Comparison of ENCODE assay signal across 15 cellular contexts in the genomic region with DNA sequence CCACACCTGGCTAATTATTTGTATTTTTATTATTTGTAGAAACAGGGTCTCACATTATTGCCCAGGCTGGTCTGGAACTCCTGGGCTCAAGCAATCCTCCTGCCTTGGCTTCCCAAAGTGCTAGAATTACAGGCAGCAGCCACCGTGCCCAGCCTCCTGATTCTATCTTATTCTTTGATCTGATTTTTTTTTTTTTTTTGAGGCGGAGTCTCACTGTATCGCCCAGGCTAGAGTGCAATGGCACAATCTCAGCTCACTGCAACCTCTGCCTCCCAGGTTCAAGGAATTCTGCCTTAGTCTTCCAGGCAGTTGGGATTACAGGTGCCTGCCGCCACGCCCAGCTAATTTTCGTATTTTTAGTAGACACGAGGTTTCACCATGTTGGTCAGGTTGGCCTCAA. TPM values are rescaled to one million over a fixed set of nuclear protein-coding genes. Genes with fewer than 3 reads are reported as not detected.
"Had no signal": no experiment of that assay in that cellular context is flagged by ENCODE, and none has a peak within 500 bp of the region (broad histone marks: within the 10 kb centered on the region; RNA-seq: fewer than 3 reads in every experiment).

No MANE protein-coding gene starts in this region.

RNA-seq across cellular contexts. Expression of gene LITAFD, which starts 6.8 kb away (rescaled TPM):
- total RNA-seq: stomach, subcutaneous adipose tissue, suprapubic skin, temporal lobe, thoracic aorta, thyroid gland, tibial nerve, transverse colon, upper lobe of left lung, upper lobe of right lung, ureter, urinary bladder, uterus, vagina had no signal
- polyA plus RNA-seq: stomach, thymus, urinary bladder had no signal
